In genomic region chr3:62003833-62004232, GRCh38 we compare ENCODE assay signal across 23 cellular contexts.
"Had no signal": no experiment of that assay in that cellular context is flagged by ENCODE, and none has a peak within 500 bp of the region (broad histone marks: within the 10 kb centered on the region; RNA-seq: fewer than 3 reads in every experiment).

No MANE protein-coding gene starts in this region.

- DNase-seq: activated CD4-positive, alpha-beta T cell treated with anti-CD3 and anti-CD28 coated beads for 48 hours; activated CD4-positive, alpha-beta T cell treated with anti-CD3 and anti-CD28 coated beads, Interleukin-2, amount 50 U/mL, for 4 hours; activated CD4-positive, CD25-positive, alpha-beta regulatory T cell treated with anti-CD3 and anti-CD28 coated beads, Interleukin-2, amount 50 U/mL, for 72 hours; activated CD8-positive, alpha-beta memory T cell treated with anti-CD3 and anti-CD28 coated beads, Interleukin-2, amount 50 U/mL, for 48 hours; activated CD8-positive, alpha-beta T cell treated with anti-CD3 and anti-CD28 coated beads, Interleukin-2, amount 10 ng/mL, durations not matched to agents 7 days and 5 days; activated T-cell treated with anti-CD3 and anti-CD28 coated beads, Interleukin-2, amount 50 U/mL, for 1 hour; aorta; caudate nucleus; Kasumi-1; MV-4-11; NCI-H1092 treated with DMSO at 0.1 percent for 48 hours; NCI-H1417 treated with DMSO at 0.1 percent for 48 hours; NCI-H1694 treated with DMSO at 0.1 percent for 48 hours; NCI-H2029 treated with DMSO at 0.1 percent for 48 hours; NCI-H345; NCI-H510A; NCI-H526 treated with DMSO at 0.1 percent for 48 hours; NCI-H82; RPMI8226; SW 1271 had no signal

- H3K4me3 Mint-ChIP-seq: activated CD8-positive, alpha-beta T cell treated with anti-CD3 and anti-CD28 coated beads, Interleukin-2, amount 10 ng/mL, durations not matched to agents 7 days and 5 days; activated naive CD4-positive, alpha-beta T cell treated with anti-CD3 and anti-CD28 coated beads, Interleukin-2, amount 50 U/mL, for 24 hours; T-helper 1 cell treated with Interleukin-12 subunit alpha and Interleukin-12 subunit beta and Interleukin-4 antibody, amounts not matched to agents 30 μg/mL and 1 μg/mL, for 36 hours; WTC11 had no signal

- H3K27me3 Mint-ChIP-seq: activated naive CD4-positive, alpha-beta T cell treated with anti-CD3 and anti-CD28 coated beads, Interleukin-2, amount 50 U/mL, for 24 hours had no signal

- H3K9me3 Mint-ChIP-seq: activated naive CD4-positive, alpha-beta T cell treated with anti-CD3 and anti-CD28 coated beads, Interleukin-2, amount 50 U/mL, for 24 hours; T-helper 1 cell treated with Interleukin-12 subunit alpha and Interleukin-12 subunit beta and Interleukin-4 antibody, amounts not matched to agents 30 μg/mL and 1 μg/mL, for 36 hours; WTC11 had no signal

- H3K36me3 Mint-ChIP-seq: activated naive CD4-positive, alpha-beta T cell treated with anti-CD3 and anti-CD28 coated beads, Interleukin-2, amount 50 U/mL, for 24 hours had no signal

- H3K27ac Mint-ChIP-seq: activated CD8-positive, alpha-beta T cell treated with anti-CD3 and anti-CD28 coated beads, Interleukin-2, amount 10 ng/mL, durations not matched to agents 7 days and 5 days; activated naive CD4-positive, alpha-beta T cell treated with anti-CD3 and anti-CD28 coated beads, Interleukin-2, amount 50 U/mL, for 24 hours; T-helper 1 cell treated with Interleukin-12 subunit alpha and Interleukin-12 subunit beta and Interleukin-4 antibody, amounts not matched to agents 30 μg/mL and 1 μg/mL, for 36 hours; WTC11 had no signal

- H3K4me1 Mint-ChIP-seq: activated naive CD4-positive, alpha-beta T cell treated with anti-CD3 and anti-CD28 coated beads, Interleukin-2, amount 50 U/mL, for 24 hours had no signal
